Comparison of ENCODE assay signal across 6 cellular contexts in the genomic region with DNA sequence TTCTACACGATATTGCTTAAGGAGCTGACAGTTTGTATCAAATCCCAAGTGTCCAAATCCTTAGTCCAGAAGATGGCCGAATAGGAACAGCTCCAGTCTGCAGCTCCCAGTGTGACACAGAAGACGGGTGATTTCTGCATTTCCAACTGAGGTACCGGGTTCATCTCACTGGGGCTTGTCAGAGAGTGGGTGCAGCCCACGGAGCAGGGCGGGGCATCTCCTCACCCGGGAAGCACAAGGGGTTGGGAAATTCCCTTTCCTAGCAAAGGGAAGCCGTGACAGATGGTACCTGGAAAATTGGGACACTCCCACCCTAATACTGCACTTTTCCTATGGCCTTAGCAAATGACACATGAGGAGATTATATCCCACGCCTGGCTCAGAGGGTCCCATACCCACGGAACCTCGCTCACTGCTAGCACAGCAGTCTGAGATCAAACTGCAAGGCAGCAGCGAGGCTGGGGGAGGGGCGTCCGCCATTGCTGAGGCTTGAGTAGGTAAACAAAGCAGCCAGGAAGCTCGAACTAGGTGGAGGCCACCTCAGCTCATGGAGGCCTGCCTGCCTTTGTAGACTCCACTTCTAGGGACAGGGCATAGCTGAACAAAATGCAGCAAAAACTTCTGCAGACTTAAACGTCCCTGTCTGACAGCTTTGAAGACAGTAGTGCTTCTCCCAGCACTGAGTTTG.
DNase-seq lines count a peak whose midpoint lies in the region; ATAC-seq, FAIRE-seq and TF ChIP-seq lines count a peak whose summit lies in the region.
"Not testable (repeated sequence)": the region's sequence is repeated elsewhere in the genome, so short reads cannot be mapped to it uniquely, and the experiment has no call there.

No MANE protein-coding gene starts in this region.

- in situ Hi-C loops in Panc1 (cut with HindIII; ENCODE audit: low pct_unique_long_range_greater_than_20kb, low sequenced_read_pairs) = not testable (repeated sequence)

- not testable (repeated sequence) for H3K36me3 ChIP-seq in Panc1 (ENCODE audit: control insufficient read depth, insufficient read depth, low read length); neuronal stem cell (replicated peaks in 1 of 2; ENCODE audit: control insufficient read depth in 2 of 2, insufficient read depth in 2 of 2, low read length in 2 of 2)

- H3K18ac ChIP-seq in neuronal stem cell (ENCODE audit: low read length) = not testable (repeated sequence)

- TF ChIP-seq POLR2A in A549 (IDR thresholded peaks at IDR 0.05; ENCODE audit: low read length) = not testable (repeated sequence)

- H3K27ac ChIP-seq in A549; Panc1 (ENCODE audit: low read length); caudate nucleus (ENCODE audit: low read depth, low read length); neuronal stem cell (replicated peaks; ENCODE audit: low read length): not testable (repeated sequence)

- H3K4me1 ChIP-seq in A549; Panc1 (ENCODE audit: control insufficient read depth, insufficient read depth, low read length); neuronal stem cell (ENCODE audit: control insufficient read depth in 2 of 2, insufficient read depth in 1 of 2, low read depth in 1 of 2, low read length in 2 of 2): not testable (repeated sequence)

- not testable (repeated sequence) for H3K23ac ChIP-seq in neuronal stem cell (ENCODE audit: low read depth, low read length, poor library complexity)

- H3K79me1 ChIP-seq in neuronal stem cell (ENCODE audit: low read depth, low read length) = not testable (repeated sequence)

- BruUV-seq in Panc1 (replicated peaks; lab: Mats Ljungman, UMichigan) = not testable (repeated sequence)

- H2BK12ac ChIP-seq in neuronal stem cell (ENCODE audit: low read length) = not testable (repeated sequence)

- H2AK5ac ChIP-seq in neuronal stem cell (ENCODE audit: low read depth, low read length) = not testable (repeated sequence)

- peak overlapping the region; percentile 30; the same call in 1 of the 3 replicates for H3K4me2 ChIP-seq in A549
- H3K4me2 ChIP-seq in neuronal stem cell (ENCODE audit: insufficient read depth, low read length, poor library complexity, severe bottlenecking) = not testable (repeated sequence)

- not testable (repeated sequence) for H2BK120ac ChIP-seq in neuronal stem cell (ENCODE audit: low read depth, low read length)

- H2AFZ ChIP-seq in neuronal stem cell (ENCODE audit: low read length) = peak overlapping the region; percentile 17

- not testable (repeated sequence) for H2BK5ac ChIP-seq in neuronal stem cell (ENCODE audit: low read length)

- FAIRE-seq in A549 (lab: Jason Lieb, UNC) = not testable (repeated sequence)

- intact Hi-C loops in Panc1 (cut with micrococcal nuclease; ENCODE audit: unreplicated experiment) = not testable (repeated sequence)

- not testable (repeated sequence) for DNase-seq in A549 (ENCODE audit: low read depth in 1 of 2, low spot score in 1 of 2); Panc1 (ENCODE audit: low read depth, low spot score); neuronal stem cell (ENCODE audit: low spot score)
- peak; percentile 17 for DNase-seq in NCI-H2171 treated with DMSO at 0.1 percent for 48 hours (lab: John Stamatoyannopoulos, UW)
- peak; percentile 34 for DNase-seq in NCI-H69 (lab: John Stamatoyannopoulos, UW)
- DNase-seq in caudate nucleus (lab: John Stamatoyannopoulos, UW) = peak in 42 of 61 donors; percentile 0 to 78 (median 32)

- H2BK15ac ChIP-seq in neuronal stem cell (ENCODE audit: low read length) = not testable (repeated sequence)

- H3K9me3 ChIP-seq in A549; Panc1 (ENCODE audit: control insufficient read depth, insufficient read depth, low read depth, low read length); neuronal stem cell (replicated peaks in 1 of 2; ENCODE audit: control insufficient read depth in 2 of 2, insufficient read depth in 1 of 2, low read depth in 1 of 2, low read length in 2 of 2): not testable (repeated sequence)

- not testable (repeated sequence) for TF ChIP-seq EP300 in A549 (IDR thresholded peaks at IDR 0.05)

- H3K14ac ChIP-seq in neuronal stem cell (ENCODE audit: low read length) = not testable (repeated sequence)

- POLR2A ChIA-PET in A549 (lab: Yijun Ruan, JAX); Panc1 (lab: Charles Lee): not testable (repeated sequence)

- H3K4ac ChIP-seq in neuronal stem cell (ENCODE audit: low read length) = not testable (repeated sequence)

- H3K4me3 ChIP-seq in A549; neuronal stem cell (ENCODE audit: low read length in 2 of 2): not testable (repeated sequence)
- H3K4me3 ChIP-seq in Panc1 (ENCODE audit: low read depth in 2 of 2, low read length in 2 of 2) = peak overlapping the region; percentile 12 to 42

- WGBS in A549 (ENCODE audit: missing lambda C conversion rate) = 13% methylated on average over 11 of the region's 16 CpGs
- no CpG with 5 or more reads among the region's 16 CpGs for WGBS in neuronal stem cell (ENCODE audit: extremely low coverage in 2 of 2, insufficient read length in 2 of 2, insufficient replicate concordance in 1 of 2), 2 donors

- H3K9ac ChIP-seq in neuronal stem cell (ENCODE audit: low read depth, low read length, poor library complexity) = not testable (repeated sequence)

- not testable (repeated sequence) for TF ChIP-seq RAD21 in A549 (conservative IDR thresholded peaks at IDR 0.05 in 1 of 2, IDR thresholded peaks at IDR 0.05 in 1 of 2)

- not testable (repeated sequence) for TF ChIP-seq CTCF in A549 (IDR thresholded peaks at IDR 0.05); Panc1 (IDR thresholded peaks at IDR 0.05)

- CTCF ChIA-PET in A549 (lab: Yijun Ruan, JAX); Panc1 (lab: Charles Lee): not testable (repeated sequence)

- not testable (repeated sequence) for ATAC-seq in A549, Panc1

- not testable (repeated sequence) for H4K91ac ChIP-seq in neuronal stem cell (ENCODE audit: low read depth, low read length, poor library complexity)

- not testable (repeated sequence) for H4K8ac ChIP-seq in neuronal stem cell (ENCODE audit: low read depth, low read length)

- not testable (repeated sequence) for H3K27me3 ChIP-seq in Panc1 (ENCODE audit: control insufficient read depth, insufficient read depth, low read length); neuronal stem cell (ENCODE audit: control insufficient read depth in 3 of 3, insufficient read depth in 3 of 3, low read depth in 1 of 3, low read length in 3 of 3)
